2 cellular contexts compared by ENCODE assay signal in the genomic region with DNA sequence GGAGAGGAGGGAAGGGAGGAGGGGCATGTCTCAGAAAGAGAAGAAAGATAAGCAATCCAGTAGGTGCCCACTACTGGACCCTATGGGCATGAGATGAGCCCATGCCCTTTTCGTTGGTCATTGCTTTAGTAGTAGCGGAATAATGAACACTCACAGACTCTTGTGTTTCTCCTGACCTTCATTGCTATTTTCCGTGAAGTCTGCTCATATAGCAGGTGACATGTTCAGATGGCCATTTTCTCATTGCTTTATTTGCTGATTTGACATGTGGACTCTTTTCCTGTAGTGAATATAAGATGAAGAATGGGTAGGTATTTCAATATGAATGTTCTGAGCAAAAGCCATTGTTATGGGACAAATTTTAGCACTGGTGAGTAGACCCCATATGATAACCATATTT.
TF ChIP-seq lines count a peak whose summit lies in the region.

No MANE protein-coding gene starts in this region.

TF ChIP-seq in HepG2, 621 proteins besides CTCF, POLR2A, EP300 and RAD21:
- TF ChIP-seq BORCS8-MEF2B (CRISPR knock-in tag; IDR thresholded peaks at IDR 0.05) (no peak), RBM22 (optimal IDR thresholded peaks at IDR 0.05; ENCODE audit: low read length) (peak; percentile 37), HDAC1 (CRISPR knock-in tag; IDR thresholded peaks at IDR 0.05) (no peak), ATF1 (CRISPR knock-in tag; IDR thresholded peaks at IDR 0.05) (no peak)
- TF ChIP-seq, protein P1, sequence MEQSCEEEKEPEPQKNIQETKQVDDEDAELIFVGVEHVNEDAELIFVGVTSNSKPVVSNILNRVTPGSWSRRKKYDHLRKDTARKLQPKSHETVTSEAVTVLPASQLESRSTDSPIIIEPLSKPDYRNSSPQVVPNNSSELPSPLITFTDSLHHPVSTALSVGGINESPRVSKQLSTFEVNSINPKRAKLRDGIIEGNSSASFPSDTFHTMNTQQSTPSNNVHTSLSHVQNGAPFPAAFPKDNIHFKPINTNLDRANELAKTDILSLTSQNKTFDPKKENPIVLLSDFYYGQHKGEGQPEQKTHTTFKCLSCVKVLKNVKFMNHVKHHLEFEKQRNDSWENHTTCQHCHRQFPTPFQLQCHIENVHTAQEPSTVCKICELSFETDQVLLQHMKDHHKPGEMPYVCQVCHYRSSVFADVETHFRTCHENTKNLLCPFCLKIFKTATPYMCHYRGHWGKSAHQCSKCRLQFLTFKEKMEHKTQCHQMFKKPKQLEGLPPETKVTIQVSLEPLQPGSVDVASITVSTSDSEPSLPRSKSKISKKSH (CRISPR knock-in tag; IDR thresholded peaks at IDR 0.05; ENCODE audit: borderline replicate concordance), result no peak

TF ChIP-seq in H1, 55 proteins besides CTCF, POLR2A, EP300 and RAD21:
- TF ChIP-seq, protein P2, sequence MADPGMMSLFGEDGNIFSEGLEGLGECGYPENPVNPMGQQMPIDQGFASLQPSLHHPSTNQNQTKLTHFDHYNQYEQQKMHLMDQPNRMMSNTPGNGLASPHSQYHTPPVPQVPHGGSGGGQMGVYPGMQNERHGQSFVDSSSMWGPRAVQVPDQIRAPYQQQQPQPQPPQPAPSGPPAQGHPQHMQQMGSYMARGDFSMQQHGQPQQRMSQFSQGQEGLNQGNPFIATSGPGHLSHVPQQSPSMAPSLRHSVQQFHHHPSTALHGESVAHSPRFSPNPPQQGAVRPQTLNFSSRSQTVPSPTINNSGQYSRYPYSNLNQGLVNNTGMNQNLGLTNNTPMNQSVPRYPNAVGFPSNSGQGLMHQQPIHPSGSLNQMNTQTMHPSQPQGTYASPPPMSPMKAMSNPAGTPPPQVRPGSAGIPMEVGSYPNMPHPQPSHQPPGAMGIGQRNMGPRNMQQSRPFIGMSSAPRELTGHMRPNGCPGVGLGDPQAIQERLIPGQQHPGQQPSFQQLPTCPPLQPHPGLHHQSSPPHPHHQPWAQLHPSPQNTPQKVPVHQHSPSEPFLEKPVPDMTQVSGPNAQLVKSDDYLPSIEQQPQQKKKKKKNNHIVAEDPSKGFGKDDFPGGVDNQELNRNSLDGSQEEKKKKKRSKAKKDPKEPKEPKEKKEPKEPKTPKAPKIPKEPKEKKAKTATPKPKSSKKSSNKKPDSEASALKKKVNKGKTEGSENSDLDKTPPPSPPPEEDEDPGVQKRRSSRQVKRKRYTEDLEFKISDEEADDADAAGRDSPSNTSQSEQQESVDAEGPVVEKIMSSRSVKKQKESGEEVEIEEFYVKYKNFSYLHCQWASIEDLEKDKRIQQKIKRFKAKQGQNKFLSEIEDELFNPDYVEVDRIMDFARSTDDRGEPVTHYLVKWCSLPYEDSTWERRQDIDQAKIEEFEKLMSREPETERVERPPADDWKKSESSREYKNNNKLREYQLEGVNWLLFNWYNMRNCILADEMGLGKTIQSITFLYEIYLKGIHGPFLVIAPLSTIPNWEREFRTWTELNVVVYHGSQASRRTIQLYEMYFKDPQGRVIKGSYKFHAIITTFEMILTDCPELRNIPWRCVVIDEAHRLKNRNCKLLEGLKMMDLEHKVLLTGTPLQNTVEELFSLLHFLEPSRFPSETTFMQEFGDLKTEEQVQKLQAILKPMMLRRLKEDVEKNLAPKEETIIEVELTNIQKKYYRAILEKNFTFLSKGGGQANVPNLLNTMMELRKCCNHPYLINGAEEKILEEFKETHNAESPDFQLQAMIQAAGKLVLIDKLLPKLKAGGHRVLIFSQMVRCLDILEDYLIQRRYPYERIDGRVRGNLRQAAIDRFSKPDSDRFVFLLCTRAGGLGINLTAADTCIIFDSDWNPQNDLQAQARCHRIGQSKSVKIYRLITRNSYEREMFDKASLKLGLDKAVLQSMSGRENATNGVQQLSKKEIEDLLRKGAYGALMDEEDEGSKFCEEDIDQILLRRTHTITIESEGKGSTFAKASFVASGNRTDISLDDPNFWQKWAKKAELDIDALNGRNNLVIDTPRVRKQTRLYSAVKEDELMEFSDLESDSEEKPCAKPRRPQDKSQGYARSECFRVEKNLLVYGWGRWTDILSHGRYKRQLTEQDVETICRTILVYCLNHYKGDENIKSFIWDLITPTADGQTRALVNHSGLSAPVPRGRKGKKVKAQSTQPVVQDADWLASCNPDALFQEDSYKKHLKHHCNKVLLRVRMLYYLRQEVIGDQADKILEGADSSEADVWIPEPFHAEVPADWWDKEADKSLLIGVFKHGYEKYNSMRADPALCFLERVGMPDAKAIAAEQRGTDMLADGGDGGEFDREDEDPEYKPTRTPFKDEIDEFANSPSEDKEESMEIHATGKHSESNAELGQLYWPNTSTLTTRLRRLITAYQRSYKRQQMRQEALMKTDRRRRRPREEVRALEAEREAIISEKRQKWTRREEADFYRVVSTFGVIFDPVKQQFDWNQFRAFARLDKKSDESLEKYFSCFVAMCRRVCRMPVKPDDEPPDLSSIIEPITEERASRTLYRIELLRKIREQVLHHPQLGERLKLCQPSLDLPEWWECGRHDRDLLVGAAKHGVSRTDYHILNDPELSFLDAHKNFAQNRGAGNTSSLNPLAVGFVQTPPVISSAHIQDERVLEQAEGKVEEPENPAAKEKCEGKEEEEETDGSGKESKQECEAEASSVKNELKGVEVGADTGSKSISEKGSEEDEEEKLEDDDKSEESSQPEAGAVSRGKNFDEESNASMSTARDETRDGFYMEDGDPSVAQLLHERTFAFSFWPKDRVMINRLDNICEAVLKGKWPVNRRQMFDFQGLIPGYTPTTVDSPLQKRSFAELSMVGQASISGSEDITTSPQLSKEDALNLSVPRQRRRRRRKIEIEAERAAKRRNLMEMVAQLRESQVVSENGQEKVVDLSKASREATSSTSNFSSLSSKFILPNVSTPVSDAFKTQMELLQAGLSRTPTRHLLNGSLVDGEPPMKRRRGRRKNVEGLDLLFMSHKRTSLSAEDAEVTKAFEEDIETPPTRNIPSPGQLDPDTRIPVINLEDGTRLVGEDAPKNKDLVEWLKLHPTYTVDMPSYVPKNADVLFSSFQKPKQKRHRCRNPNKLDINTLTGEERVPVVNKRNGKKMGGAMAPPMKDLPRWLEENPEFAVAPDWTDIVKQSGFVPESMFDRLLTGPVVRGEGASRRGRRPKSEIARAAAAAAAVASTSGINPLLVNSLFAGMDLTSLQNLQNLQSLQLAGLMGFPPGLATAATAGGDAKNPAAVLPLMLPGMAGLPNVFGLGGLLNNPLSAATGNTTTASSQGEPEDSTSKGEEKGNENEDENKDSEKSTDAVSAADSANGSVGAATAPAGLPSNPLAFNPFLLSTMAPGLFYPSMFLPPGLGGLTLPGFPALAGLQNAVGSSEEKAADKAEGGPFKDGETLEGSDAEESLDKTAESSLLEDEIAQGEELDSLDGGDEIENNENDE (IDR thresholded peaks at IDR 0.05; ENCODE audit: insufficient replicate concordance, low read length), result no peak
- TF ChIP-seq SRF (IDR thresholded peaks at IDR 0.05; ENCODE audit: low read depth, low read length), result no peak
- TF ChIP-seq SAP30 (IDR thresholded peaks at IDR 0.05; ENCODE audit: insufficient read depth, insufficient replicate concordance, low read length), result no peak
- no peak for TF ChIP-seq RXRA (IDR thresholded peaks at IDR 0.05; ENCODE audit: insufficient read depth, low read depth, low read length)
- no peak for TF ChIP-seq GTF2F1 (IDR thresholded peaks at IDR 0.05; ENCODE audit: borderline replicate concordance, low read depth, low read length)
- TF ChIP-seq, protein P3, sequence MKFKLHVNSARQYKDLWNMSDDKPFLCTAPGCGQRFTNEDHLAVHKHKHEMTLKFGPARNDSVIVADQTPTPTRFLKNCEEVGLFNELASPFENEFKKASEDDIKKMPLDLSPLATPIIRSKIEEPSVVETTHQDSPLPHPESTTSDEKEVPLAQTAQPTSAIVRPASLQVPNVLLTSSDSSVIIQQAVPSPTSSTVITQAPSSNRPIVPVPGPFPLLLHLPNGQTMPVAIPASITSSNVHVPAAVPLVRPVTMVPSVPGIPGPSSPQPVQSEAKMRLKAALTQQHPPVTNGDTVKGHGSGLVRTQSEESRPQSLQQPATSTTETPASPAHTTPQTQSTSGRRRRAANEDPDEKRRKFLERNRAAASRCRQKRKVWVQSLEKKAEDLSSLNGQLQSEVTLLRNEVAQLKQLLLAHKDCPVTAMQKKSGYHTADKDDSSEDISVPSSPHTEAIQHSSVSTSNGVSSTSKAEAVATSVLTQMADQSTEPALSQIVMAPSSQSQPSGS (IDR thresholded peaks at IDR 0.05; ENCODE audit: low read length), result no peak
- TF ChIP-seq, protein P4, sequence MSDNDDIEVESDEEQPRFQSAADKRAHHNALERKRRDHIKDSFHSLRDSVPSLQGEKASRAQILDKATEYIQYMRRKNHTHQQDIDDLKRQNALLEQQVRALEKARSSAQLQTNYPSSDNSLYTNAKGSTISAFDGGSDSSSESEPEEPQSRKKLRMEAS (IDR thresholded peaks at IDR 0.05), result no peak
- TF ChIP-seq RBBP5 (IDR thresholded peaks at IDR 0.05; ENCODE audit: borderline replicate concordance, low read depth, low read length), result no peak
- TF ChIP-seq TAF1 (IDR thresholded peaks at IDR 0.05; ENCODE audit: low read depth, low read length), result no peak
- no peak for TF ChIP-seq JUN (IDR thresholded peaks at IDR 0.05; ENCODE audit: low read depth, low read length)
TF ChIP-seq in H1: peak in this region for 0.
